ENCODE assay signal across 9 cellular contexts in genomic region chr18:32771169-32771751, GRCh38. TPM values are rescaled to one million over a fixed set of nuclear protein-coding genes. Genes with fewer than 3 reads are reported as not detected.
A peak's percentile ranks its signal among the peaks of the same experiment; 100 is the strongest.
DNase-seq lines count a peak whose midpoint lies in the region; ATAC-seq lines count a peak whose summit lies in the region.
"Had no signal": no experiment of that assay in that cellular context is flagged by ENCODE, and none has a peak within 500 bp of the region (broad histone marks: within the 10 kb centered on the region; RNA-seq: fewer than 3 reads in every experiment).

No MANE protein-coding gene starts in this region.

- peak in 1 of 2 donors; percentile 39 for ATAC-seq in right cardiac atrium
- ATAC-seq in HG03280 (IDR thresholded peaks at IDR 0.05; ENCODE audit: unreplicated experiment): no peak
- ATAC-seq in HG02938 (IDR thresholded peaks at IDR 0.05; ENCODE audit: unreplicated experiment): no peak
- no peak for ATAC-seq in GM21825 (IDR thresholded peaks at IDR 0.05; ENCODE audit: unreplicated experiment)

- H3K36me3 ChIP-seq in SJCRH30 (no peaks in the 10 kb centered on the region), skeletal muscle tissue (ENCODE audit: control insufficient read depth in 3 of 3, insufficient read depth in 3 of 3, low read length in 3 of 3) (no peaks in the 10 kb centered on the region)

- H3K9ac ChIP-seq in skeletal muscle tissue (ENCODE audit: low read depth in 1 of 3, low read length in 3 of 3): peak overlapping the region in 1 of 3 donors; percentile 40

- under 1% methylated on average over 37 of the region's 37 CpGs for WGBS in right cardiac atrium

- H3K27ac ChIP-seq in SJCRH30 (no peak overlapping the region), right cardiac atrium (ENCODE audit: low read length) (no peak overlapping the region), skeletal muscle tissue (ENCODE audit: low read depth, low read length) (no peak overlapping the region)
- H3K27ac ChIP-seq: 22Rv1 had no signal

- H3K4me3 ChIP-seq in SJCRH30: peak overlapping the region; percentile 32
- peak overlapping the region; percentile 82 for H3K4me3 ChIP-seq in right cardiac atrium (ENCODE audit: low read length)
- H3K4me3 ChIP-seq in skeletal muscle tissue (ENCODE audit: low read length in 3 of 3): peak overlapping the region; percentile 46 to 60 (median 52)

- H3K4me1 ChIP-seq in SJCRH30: no peaks in the 10 kb centered on the region
- H3K4me1 ChIP-seq in right cardiac atrium (ENCODE audit: control insufficient read depth, insufficient read depth, low read length): peaks cover 2% of the 10 kb centered on the region
- H3K4me1 ChIP-seq in skeletal muscle tissue (ENCODE audit: control insufficient read depth in 3 of 3, insufficient read depth in 3 of 3, low read length in 3 of 3): peaks cover 10 to 11% (median 11%) of the 10 kb centered on the region in 3 donors

- H3K9me3 ChIP-seq in SJCRH30 (replicated peaks): no peaks in the 10 kb centered on the region
- no peaks in the 10 kb centered on the region for H3K9me3 ChIP-seq in right cardiac atrium (ENCODE audit: control insufficient read depth, low read length)
- H3K9me3 ChIP-seq in skeletal muscle tissue (ENCODE audit: control insufficient read depth in 3 of 3, low read length in 3 of 3): no peaks in the 10 kb centered on the region

- no peaks in the 10 kb centered on the region for H3K27me3 ChIP-seq in SJCRH30
- H3K27me3 ChIP-seq in right cardiac atrium (ENCODE audit: control insufficient read depth, insufficient read depth): no peaks in the 10 kb centered on the region
- peaks cover 26 to 32% (median 30%) of the 10 kb centered on the region in 3 donors for H3K27me3 ChIP-seq in skeletal muscle tissue (ENCODE audit: control insufficient read depth in 3 of 3, insufficient read depth in 3 of 3, low read length in 3 of 3)

- intact Hi-C loops in right cardiac atrium (cut with DNase I): no loop called here

- DNase-seq in DMS 273 (lab: John Stamatoyannopoulos, UW; ENCODE audit: unreplicated experiment) (peak; percentile 26), DMS 273 treated with DMSO at 0.1 percent for 48 hours (lab: John Stamatoyannopoulos, UW) (no peak), SJCRH30 (peak in 1 of 2 experiments; percentile 15), right cardiac atrium (peak in 1 of 3 donors; percentile 8)

RNA-seq across cellular contexts. Expression of gene KLHL14, which starts 1.6 kb away (rescaled TPM):
- 0.05 TPM in 1 of 2 replicates, not detected in the other for total RNA-seq in SJCRH30 (2014; rRNA removed; shearing (Covaris generic))
- total RNA-seq in right cardiac atrium: under 1 TPM in 1 of 4 donors, not detected in 3; 0.09 TPM
- polyA plus RNA-seq in right cardiac atrium: 0.09 TPM
- total RNA-seq in skeletal muscle tissue: 0.52 TPM

Comparison
In these comparisons a context has a peak if more than half of its experiments do, and no peak if none do; other contexts are left out.
1. H3K4me3 ChIP-seq: peak in every context shown above with its lines; median percentile 82 in right cardiac atrium; 52 in skeletal muscle tissue; 32 in SJCRH30.